Comparison of ENCODE assay signal across 23 cellular contexts in genomic region chr20:56839222-56839621, GRCh38.
DNase-seq lines count a peak whose midpoint lies in the region; ATAC-seq, FAIRE-seq and TF ChIP-seq lines count a peak whose summit lies in the region.
"Had no signal": no experiment of that assay in that cellular context is flagged by ENCODE, and none has a peak within 500 bp of the region (broad histone marks: within the 10 kb centered on the region; RNA-seq: fewer than 3 reads in every experiment).

No MANE protein-coding gene starts in this region.

- no peak overlapping the region for H2AFZ ChIP-seq in HepG2 (ENCODE audit: low read length)
- H2AFZ ChIP-seq in PC-3 (ENCODE audit: low read length) = no peak overlapping the region
- H2AFZ ChIP-seq: GM23338 had no signal

- no TSS peak for BruUV-seq in HepG2 (replicated peaks; lab: Mats Ljungman, UMichigan)
- no TSS peak for BruUV-seq in PC-3 (replicated peaks; lab: Mats Ljungman, UMichigan)

- TF ChIP-seq EP300 in HepG2 (IDR thresholded peaks at IDR 0.05; ENCODE audit: low read depth in 2 of 2, low read length in 2 of 2) (no peak), HepG2 (CRISPR knock-in tag; IDR thresholded peaks at IDR 0.05; ENCODE audit: borderline replicate concordance) (no peak), sigmoid colon (IDR thresholded peaks at IDR 0.05) (no peak)

- H3K36me3 ChIP-seq in HepG2 (replicated peaks in 1 of 2; ENCODE audit: control insufficient read depth in 1 of 2, insufficient read depth in 2 of 2, low read length in 2 of 2) (no peaks in the 10 kb centered on the region), right lobe of liver (no peaks in the 10 kb centered on the region), muscle layer of colon (ENCODE audit: insufficient read depth, low read length) (no peaks in the 10 kb centered on the region), sigmoid colon (no peaks in the 10 kb centered on the region), PC-3 (ENCODE audit: low read depth, low read length) (no peaks in the 10 kb centered on the region)
- H3K36me3 ChIP-seq: BLaER1 had no signal

- in situ Hi-C loops in HepG2 (cut with HindIII; ENCODE audit: extremely low pct_ligation_motif_present, low pct_unique_long_range_greater_than_20kb) = no loop called here

- ATAC-seq in HepG2 (no peak), right lobe of liver (no peak), GM21529 (IDR thresholded peaks at IDR 0.05; ENCODE audit: unreplicated experiment) (no peak), PC-3 (no peak), GM18520 (IDR thresholded peaks at IDR 0.05; ENCODE audit: unreplicated experiment) (no peak)
- ATAC-seq: CD8-positive, alpha-beta T cell; GM23338; HCT116 had no signal

- H3K27ac ChIP-seq in HepG2 (ENCODE audit: extremely low read length, insufficient read depth, low read length) = no peak overlapping the region
- no peak overlapping the region for H3K27ac ChIP-seq in right lobe of liver
- H3K27ac ChIP-seq in muscle layer of colon (ENCODE audit: low read depth, low read length) = peak overlapping the region; percentile 57
- peak overlapping the region in 3 of 4 donors; percentile 57 to 72 (median 70) for H3K27ac ChIP-seq in sigmoid colon
- H3K27ac ChIP-seq in PC-3 (ENCODE audit: low read length) = no peak overlapping the region
- H3K27ac ChIP-seq: 22Rv1, BLaER1, C4-2B had no signal

- no peak overlapping the region for H3K4me2 ChIP-seq in HepG2 (ENCODE audit: low read depth, low read length)
- H3K4me2 ChIP-seq in PC-3 (ENCODE audit: low read length) = no peak overlapping the region
- H3K4me2 ChIP-seq: BLaER1, GM23338 had no signal

- DNase-seq in HepG2 (ENCODE audit: low spot score) (no peak), right lobe of liver (no peak), sigmoid colon (no peak), PC-3 (no peak)
- DNase-seq: Caco-2; CD4-positive, CD25-positive, alpha-beta regulatory T cell; CD8-positive, alpha-beta T cell; DMS153; DND-41; H9; HFFc6 had no signal

- FAIRE-seq in HepG2 (lab: Jason Lieb, UNC) = no peak
- FAIRE-seq: A204.1, G401.6, GM12892, GM19239 had no signal

- no peaks in the 10 kb centered on the region for H3F3A ChIP-seq in PC-3 (ENCODE audit: low read length, unreplicated experiment)

- CTCF ChIA-PET in HepG2 (lab: Yijun Ruan, JAX; ENCODE audit: low intra/inter-chr PET ratio, low total read pairs) = no interaction called here
- CTCF ChIA-PET in PC-3 (lab: Charles Lee) = no interaction called here

- H3K4me1 ChIP-seq in HepG2 (ENCODE audit: insufficient read depth, low read length) (no peaks in the 10 kb centered on the region), right lobe of liver (no peaks in the 10 kb centered on the region), muscle layer of colon (ENCODE audit: insufficient read depth, low read length) (peaks cover 65% of the 10 kb centered on the region), sigmoid colon (peaks cover 0 to 56% (median 50%) of the 10 kb centered on the region in 4 donors), PC-3 (ENCODE audit: insufficient read depth, low read length) (no peaks in the 10 kb centered on the region)
- H3K4me1 ChIP-seq: Caco-2 had no signal

- 2% methylated on average over 1 of the region's 2 CpGs for WGBS in HepG2 (ENCODE audit: low lambda C conversion rate)
- WGBS in right lobe of liver (ENCODE audit: insufficient coverage, low coverage, low lambda C conversion rate, missing lambda C conversion rate) = 50% methylated on average over 1 of the region's 2 CpGs
- WGBS in sigmoid colon, 2 donors = 45 to 88% methylated on average over 2 of the region's 2 CpGs

- H3K9me2 ChIP-seq in PC-3 (replicated peaks; ENCODE audit: low read length) = no peaks in the 10 kb centered on the region

- no peak for TF ChIP-seq RAD21 in HepG2 (CRISPR knock-in tag; IDR thresholded peaks at IDR 0.05)

- H3K79me2 ChIP-seq in HepG2 (ENCODE audit: insufficient read depth, low read length) (no peaks in the 10 kb centered on the region), PC-3 (ENCODE audit: low read length) (no peaks in the 10 kb centered on the region)

- no peak overlapping the region for H3K4me3 ChIP-seq in HepG2 (replicated peaks in 1 of 3; ENCODE audit: insufficient read depth in 1 of 3, low read depth in 2 of 3, low read length in 3 of 3)
- no peak overlapping the region for H3K4me3 ChIP-seq in right lobe of liver
- H3K4me3 ChIP-seq in muscle layer of colon (ENCODE audit: low read depth in 1 of 2, low read length in 2 of 2) = no peak overlapping the region
- no peak overlapping the region for H3K4me3 ChIP-seq in sigmoid colon
- H3K4me3 ChIP-seq in PC-3 (ENCODE audit: low read length) = no peak overlapping the region
- H3K4me3 ChIP-seq: BLaER1, GM23338 had no signal

- H4K20me1 ChIP-seq in HepG2 (ENCODE audit: insufficient read depth, low read length) (no peaks in the 10 kb centered on the region), PC-3 (ENCODE audit: low read length) (no peaks in the 10 kb centered on the region)
- H4K20me1 ChIP-seq: BLaER1 had no signal

- intact Hi-C loops in HepG2 (cut with micrococcal nuclease; ENCODE audit: unreplicated experiment) = no loop called here
- intact Hi-C loops in right lobe of liver (cut with DNase I) = no loop called here
- intact Hi-C loops in sigmoid colon (cut with DNase I) = no loop called here
- intact Hi-C loops in PC-3 (cut with micrococcal nuclease) = no loop called here

- H3K9ac ChIP-seq in HepG2 (ENCODE audit: insufficient read depth, low read depth, low read length) (no peak overlapping the region), muscle layer of colon (ENCODE audit: low read length) (no peak overlapping the region), PC-3 (ENCODE audit: low read length) (no peak overlapping the region)
- H3K9ac ChIP-seq: BLaER1 had no signal

- H3K9me3 ChIP-seq in HepG2 (ENCODE audit: low read length) = no peaks in the 10 kb centered on the region
- H3K9me3 ChIP-seq in right lobe of liver = no peaks in the 10 kb centered on the region
- H3K9me3 ChIP-seq in muscle layer of colon (ENCODE audit: low read length) = no peaks in the 10 kb centered on the region
- H3K9me3 ChIP-seq in sigmoid colon = no peaks in the 10 kb centered on the region
- no peaks in the 10 kb centered on the region for H3K9me3 ChIP-seq in PC-3 (ENCODE audit: low read length)

- TF ChIP-seq CTCF in HepG2 (CRISPR knock-in tag; IDR thresholded peaks at IDR 0.05) = no peak
- TF ChIP-seq CTCF in right lobe of liver (IDR thresholded peaks at IDR 0.05) = no peak
- TF ChIP-seq CTCF in sigmoid colon (IDR thresholded peaks at IDR 0.05) = no peak
- no peak for TF ChIP-seq CTCF in PC-3 (conservative IDR thresholded peaks at IDR 0.05; ENCODE audit: low read depth, low read length)

- no peaks in the 10 kb centered on the region; a peak in 1 of 5 replicates for H3K27me3 ChIP-seq in HepG2 (ENCODE audit: control insufficient read depth in 1 of 2, insufficient read depth in 2 of 2, low read length in 2 of 2)
- no peaks in the 10 kb centered on the region for H3K27me3 ChIP-seq in right lobe of liver
- no peaks in the 10 kb centered on the region for H3K27me3 ChIP-seq in muscle layer of colon (ENCODE audit: control insufficient read depth in 1 of 2, insufficient read depth in 2 of 2, low read length in 2 of 2)
- H3K27me3 ChIP-seq in sigmoid colon = no peaks in the 10 kb centered on the region
- peaks cover 22% of the 10 kb centered on the region for H3K27me3 ChIP-seq in PC-3 (ENCODE audit: low read length)
- H3K27me3 ChIP-seq: BLaER1 had no signal

- TF ChIP-seq POLR2A in HepG2 (IDR thresholded peaks at IDR 0.05; ENCODE audit: insufficient read depth in 1 of 2, low read depth in 2 of 2, low read length in 2 of 2) (no peak), right lobe of liver (IDR thresholded peaks at IDR 0.05) (no peak), sigmoid colon (IDR thresholded peaks at IDR 0.05) (no peak)

- POLR2A ChIA-PET in HepG2 (lab: Yijun Ruan, JAX) (no interaction called here), PC-3 (lab: Charles Lee; ENCODE audit: unreplicated experiment) (no interaction called here)

TF ChIP-seq in HepG2, 621 proteins besides CTCF, POLR2A, EP300 and RAD21:
- TF ChIP-seq PLRG1 (conservative IDR thresholded peaks at IDR 0.05) = 0 out of 2 replicates have a peak, but pooled peaks have one; percentile 81
- no peak for TF ChIP-seq ZNF704 (CRISPR knock-in tag; IDR thresholded peaks at IDR 0.05; ENCODE audit: borderline replicate concordance)
- peak; percentile 97; the same call in 1 of the 2 replicates for TF ChIP-seq TRIM22 (IDR thresholded peaks at IDR 0.05)
- TF ChIP-seq IKZF1 (IDR thresholded peaks at IDR 0.05) = peak; percentile 97
- TF ChIP-seq PHB2 (IDR thresholded peaks at IDR 0.05; ENCODE audit: partially characterized antibody) = peak; percentile 95
- peak; percentile 75; the same call in 1 of the 2 replicates for TF ChIP-seq NBN (conservative IDR thresholded peaks at IDR 0.05)
- peak; percentile 39; the same call in 1 of the 2 replicates for TF ChIP-seq FOXK2 (IDR thresholded peaks at IDR 0.05)
- peak; percentile 68 for TF ChIP-seq ZNF282 (IDR thresholded peaks at IDR 0.05; ENCODE audit: partially characterized antibody)
- TF ChIP-seq ATF7 (IDR thresholded peaks at IDR 0.05) = 0 out of 2 replicates have a peak, but pooled peaks have one; percentile 28
- no peak for TF ChIP-seq ATF7 (CRISPR knock-in tag; IDR thresholded peaks at IDR 0.05)
- TF ChIP-seq RAD51 (IDR thresholded peaks at IDR 0.05; ENCODE audit: borderline replicate concordance) = 0 out of 2 replicates have a peak, but pooled peaks have one; percentile 21
- TF ChIP-seq SIX4 (CRISPR knock-in tag; IDR thresholded peaks at IDR 0.05) = no peak
TF ChIP-seq in HepG2: peak in this region for 9.

Comparison
In these comparisons a context has a peak if more than half of its experiments do, and no peak if none do; other contexts are left out.
1. H3K27ac ChIP-seq: peak in muscle layer of colon (single experiment) and sigmoid colon (3 of 4); none in HepG2 (single experiment), right lobe of liver (0 of 3) and PC-3 (single experiment).